In genomic region chr6:36953931-36954261, GRCh38 we compare ENCODE assay signal across 1 cellular context.
TF ChIP-seq lines count a peak whose summit lies in the region.

No MANE protein-coding gene starts in this region.

TF ChIP-seq in HepG2, 621 proteins besides CTCF, POLR2A, EP300 and RAD21:
- peak; percentile 79; the same call in 1 of the 2 replicates for TF ChIP-seq ZKSCAN1 (IDR thresholded peaks at IDR 0.05; ENCODE audit: low read length)
- TF ChIP-seq ZBTB7B (CRISPR knock-in tag; IDR thresholded peaks at IDR 0.05): no peak
- TF ChIP-seq NFIC (IDR thresholded peaks at IDR 0.05; ENCODE audit: low read length): no peak
